Comparison of ENCODE assay signal across 20 cellular contexts in genomic region chr3:46667061-46667621, GRCh38. TPM values are rescaled to one million over a fixed set of nuclear protein-coding genes. Genes with fewer than 3 reads are reported as not detected.
A peak's percentile ranks its signal among the peaks of the same experiment; 100 is the strongest.
DNase-seq lines count a peak whose midpoint lies in the region; ATAC-seq and TF ChIP-seq lines count a peak whose summit lies in the region.
"Had no signal": no experiment of that assay in that cellular context is flagged by ENCODE, and none has a peak within 500 bp of the region (broad histone marks: within the 10 kb centered on the region; RNA-seq: fewer than 3 reads in every experiment).

No MANE protein-coding gene starts in this region.

- ATAC-seq in upper lobe of right lung (no peak), GM18909 (IDR thresholded peaks at IDR 0.05; ENCODE audit: poor library complexity, unreplicated experiment) (no peak)
- ATAC-seq: stimulated activated memory B cell treated with anti-CD40 and anti-IgM and Interleukin-4, amounts not matched to agents 10 μg/mL and 1 μg/mL and 100 μg/mL, for 72 hours had no signal

- no peak overlapping the region for H3K4me3 Mint-ChIP-seq in endodermal cell
- H3K4me3 Mint-ChIP-seq: activated naive CD8-positive, alpha-beta T cell treated with anti-CD3 and anti-CD28 coated beads for 36 hours; neural crest cell; stimulated activated memory B cell treated with anti-CD40 and anti-IgM and Interleukin-4, amounts not matched to agents 10 μg/mL and 1 μg/mL and 100 μg/mL, for 72 hours had no signal

- no peak overlapping the region for H3K9ac ChIP-seq in endodermal cell (ENCODE audit: extremely low read depth, low read length, poor library complexity, severe bottlenecking)

- no peaks in the 10 kb centered on the region for H3K27me3 ChIP-seq in endodermal cell (ENCODE audit: control insufficient read depth, insufficient read depth, low read length, poor library complexity, severe bottlenecking)
- H3K27me3 ChIP-seq in upper lobe of right lung: no peaks in the 10 kb centered on the region
- H3K27me3 ChIP-seq: breast epithelium had no signal

- no peaks in the 10 kb centered on the region for H3K36me3 Mint-ChIP-seq in endodermal cell (ENCODE audit: low read depth)
- H3K36me3 Mint-ChIP-seq: activated naive CD8-positive, alpha-beta T cell treated with anti-CD3 and anti-CD28 coated beads for 36 hours; stimulated activated memory B cell treated with anti-CD40 and anti-IgM and Interleukin-4, amounts not matched to agents 10 μg/mL and 1 μg/mL and 100 μg/mL, for 72 hours had no signal

- H3K9me3 ChIP-seq in endodermal cell (ENCODE audit: control insufficient read depth, low read length): no peaks in the 10 kb centered on the region
- H3K9me3 ChIP-seq in upper lobe of right lung: no peaks in the 10 kb centered on the region
- H3K9me3 ChIP-seq: breast epithelium had no signal

- H3K27ac Mint-ChIP-seq in endodermal cell: no peak overlapping the region
- H3K27ac Mint-ChIP-seq: activated naive CD8-positive, alpha-beta T cell treated with anti-CD3 and anti-CD28 coated beads for 36 hours; stimulated activated memory B cell treated with anti-CD40 and anti-IgM and Interleukin-4, amounts not matched to agents 10 μg/mL and 1 μg/mL and 100 μg/mL, for 72 hours had no signal

- H3K27ac ChIP-seq in endodermal cell (ENCODE audit: low read depth, low read length) (no peak overlapping the region), upper lobe of right lung (no peak overlapping the region)
- H3K27ac ChIP-seq: breast epithelium, PC-9, WERI-Rb-1 had no signal

- no peaks in the 10 kb centered on the region for H3K36me3 ChIP-seq in endodermal cell (ENCODE audit: control insufficient read depth, insufficient read depth, low read length)
- no peaks in the 10 kb centered on the region for H3K36me3 ChIP-seq in upper lobe of right lung
- H3K36me3 ChIP-seq: breast epithelium, WERI-Rb-1 had no signal

- WGBS in endodermal cell (ENCODE audit: insufficient coverage in 1 of 2, insufficient read length in 1 of 2), 2 experiments: 89 to 97% methylated on average over 5 to 8 of the region's 8 CpGs

- no peaks in the 10 kb centered on the region for H3K27me3 Mint-ChIP-seq in endodermal cell (ENCODE audit: insufficient read depth)
- H3K27me3 Mint-ChIP-seq: activated naive CD8-positive, alpha-beta T cell treated with anti-CD3 and anti-CD28 coated beads for 36 hours had no signal

- intact Hi-C loops in upper lobe of right lung (cut with DNase I): no loop called here

- no peak overlapping the region for H3K4me3 ChIP-seq in endodermal cell (ENCODE audit: low read length)
- no peak overlapping the region for H3K4me3 ChIP-seq in upper lobe of right lung
- H3K4me3 ChIP-seq: breast epithelium, PC-9 had no signal

- peak; percentile 7 for DNase-seq in activated CD8-positive, alpha-beta memory T cell treated with anti-CD3 and anti-CD28 coated beads, Interleukin-2, amount 50 U/mL, for 4 hours
- no peak for DNase-seq in activated CD8-positive, alpha-beta memory T cell treated with anti-CD3 and anti-CD28 coated beads, Interleukin-2, amount 50 U/mL, for 48 hours
- peak; percentile 38 for DNase-seq in endodermal cell
- DNase-seq in myocyte (ENCODE audit: low read depth): peak; percentile 78
- DNase-seq in upper lobe of right lung: peak; percentile 64
- no peak for DNase-seq in cortex of kidney (lab: John Stamatoyannopoulos, UW)
- no peak for DNase-seq in H4 (ENCODE audit: low spot score)
- DNase-seq: ACHN; activated naive CD8-positive, alpha-beta T cell treated with anti-CD3 and anti-CD28 coated beads for 36 hours; EL; HCEC 1CT; mammary epithelial cell; NCI-H526; PC-9; WERI-Rb-1 had no signal

- no peaks in the 10 kb centered on the region for H3K9me3 Mint-ChIP-seq in endodermal cell
- H3K9me3 Mint-ChIP-seq: activated naive CD8-positive, alpha-beta T cell treated with anti-CD3 and anti-CD28 coated beads for 36 hours; neural crest cell; stimulated activated memory B cell treated with anti-CD40 and anti-IgM and Interleukin-4, amounts not matched to agents 10 μg/mL and 1 μg/mL and 100 μg/mL, for 72 hours had no signal

- peaks cover 7% of the 10 kb centered on the region for H3K4me1 Mint-ChIP-seq in endodermal cell
- H3K4me1 Mint-ChIP-seq: activated naive CD8-positive, alpha-beta T cell treated with anti-CD3 and anti-CD28 coated beads for 36 hours; stimulated activated memory B cell treated with anti-CD40 and anti-IgM and Interleukin-4, amounts not matched to agents 10 μg/mL and 1 μg/mL and 100 μg/mL, for 72 hours had no signal

- TF ChIP-seq CTCF in endodermal cell (conservative IDR thresholded peaks at IDR 0.05): no peak
- TF ChIP-seq CTCF in upper lobe of right lung (IDR thresholded peaks at IDR 0.05): no peak

- peaks cover 1% of the 10 kb centered on the region for H3K4me1 ChIP-seq in endodermal cell (ENCODE audit: control insufficient read depth, insufficient read depth, low read length)
- H3K4me1 ChIP-seq in upper lobe of right lung: peaks cover 10% of the 10 kb centered on the region

RNA-seq across cellular contexts. Expression of gene ALS2CL, which starts 26.3 kb away (rescaled TPM):
- total RNA-seq in endodermal cell (10 to 100 TPM in 1 of 2 donors, 1 to 10 TPM in 1; 8.9 to 20.8 TPM), myocyte (15.0 and 19.6 TPM in 2 replicates), upper lobe of right lung (64.5 TPM)
- 2.4 TPM for polyA plus RNA-seq in endodermal cell (2013, experiment 1 of 2)
- 1.6 TPM for polyA plus RNA-seq in endodermal cell (2013, experiment 2 of 2)
- polyA plus RNA-seq in myocyte (2012): 6.9 TPM
- total RNA-seq in H4 (2014; rRNA removed; shearing (Covaris generic)): 0.25 and 0.39 TPM in 2 replicates

RNA-seq across cellular contexts. Expression of gene TMIE, which starts 34.1 kb away (rescaled TPM):
- 1 to 10 TPM; 1.0 to 1.1 TPM for total RNA-seq in endodermal cell
- polyA plus RNA-seq in endodermal cell (2013, experiment 1 of 2): 0.21 TPM
- 0.21 TPM for polyA plus RNA-seq in endodermal cell (2013, experiment 2 of 2)
- total RNA-seq in myocyte: 0.42 and 0.43 TPM in 2 replicates
- 0.30 TPM for polyA plus RNA-seq in myocyte (2012)
- 1.7 TPM for total RNA-seq in upper lobe of right lung
- total RNA-seq in H4 (2014; rRNA removed; shearing (Covaris generic)): not detected in 2 replicates
- total RNA-seq: breast epithelium, neural crest cell had no signal

RNA-seq across cellular contexts. Expression of gene PRSS50, which starts 50.5 kb away (rescaled TPM):
- total RNA-seq in endodermal cell: 1 to 10 TPM; 1.2 to 4.4 TPM
- polyA plus RNA-seq in endodermal cell (2013, experiment 1 of 2): 0.43 TPM
- 0.62 TPM for polyA plus RNA-seq in endodermal cell (2013, experiment 2 of 2)
- 0.45 and 0.68 TPM in 2 replicates for total RNA-seq in myocyte
- 0.04 TPM for polyA plus RNA-seq in myocyte (2012)
- total RNA-seq in upper lobe of right lung: 0.20 TPM
- total RNA-seq in H4 (2014; rRNA removed; shearing (Covaris generic)): not detected in 2 replicates
- total RNA-seq: activated naive CD8-positive, alpha-beta T cell treated with anti-CD3 and anti-CD28 coated beads for 36 hours; skeletal muscle tissue had no signal
- polyA plus RNA-seq: mammary epithelial cell had no signal

RNA-seq across cellular contexts. Expression of gene FAM240A, which starts 54.8 kb away (rescaled TPM):
- not detected for total RNA-seq in endodermal cell
- not detected for polyA plus RNA-seq in endodermal cell (2013, experiment 1 of 2)
- polyA plus RNA-seq in endodermal cell (2013, experiment 2 of 2): not detected
- not detected in 2 replicates for total RNA-seq in myocyte
- not detected for polyA plus RNA-seq in myocyte (2012)
- total RNA-seq in upper lobe of right lung: not detected
- not detected in 2 replicates for total RNA-seq in H4 (2014; rRNA removed; shearing (Covaris generic))
- total RNA-seq: activated naive CD8-positive, alpha-beta T cell treated with anti-CD3 and anti-CD28 coated beads for 36 hours; breast epithelium; mammary epithelial cell; neural crest cell; PC-9; skeletal muscle tissue had no signal
- polyA plus RNA-seq: mammary epithelial cell had no signal

Comparison
In these comparisons a context has a peak if more than half of its experiments do, and no peak if none do; other contexts are left out.
1. DNase-seq: peak in activated CD8-positive, alpha-beta memory T cell treated with anti-CD3 and anti-CD28 coated beads, Interleukin-2, amount 50 U/mL, for 4 hours (single experiment), endodermal cell (single experiment), myocyte (single experiment) and upper lobe of right lung (single experiment); none in activated CD8-positive, alpha-beta memory T cell treated with anti-CD3 and anti-CD28 coated beads, Interleukin-2, amount 50 U/mL, for 48 hours (single experiment), cortex of kidney (single experiment) and H4 (single experiment).